ENCODE assay signal across 8 cellular contexts in genomic region chr3:15427981-15428380, GRCh38. TPM values are rescaled to one million over a fixed set of nuclear protein-coding genes. Genes with fewer than 3 reads are reported as not detected.
DNase-seq lines count a peak whose midpoint lies in the region; ATAC-seq and TF ChIP-seq lines count a peak whose summit lies in the region.

No MANE protein-coding gene starts in this region.

- peak overlapping the region; percentile 94 for H3K4me2 ChIP-seq in PC-3 (ENCODE audit: low read length)

- ATAC-seq in PC-3 (peak; percentile 11; the same call in 1 of the 2 replicates), GM21576 (IDR thresholded peaks at IDR 0.05; ENCODE audit: unreplicated experiment) (no peak), GM18870 (IDR thresholded peaks at IDR 0.05; ENCODE audit: unreplicated experiment) (no peak)
- ATAC-seq in natural killer cell treated with Interleukin-12 subunit alpha and Interleukin-12 subunit beta and Interleukin-15 and Interleukin-18, amount 100 ng/mL, for 72 hours: no peak

- BruUV-seq in PC-3 (replicated peaks; lab: Mats Ljungman, UMichigan): no TSS peak

- H3K27me3 ChIP-seq in PC-3 (ENCODE audit: low read length): no peaks in the 10 kb centered on the region

- H3K4me1 ChIP-seq in PC-3 (ENCODE audit: insufficient read depth, low read length): peaks cover 20% of the 10 kb centered on the region

- peaks cover 11% of the 10 kb centered on the region for H3K36me3 Mint-ChIP-seq in endothelial cell (ENCODE audit: low read depth, unreplicated experiment)
- H3K36me3 Mint-ChIP-seq in natural killer cell treated with Interleukin-12 subunit alpha and Interleukin-12 subunit beta and Interleukin-15 and Interleukin-18, amount 100 ng/mL, for 72 hours: peaks cover 37% of the 10 kb centered on the region

- H3K79me2 ChIP-seq in PC-3 (ENCODE audit: low read length): peaks cover 68% of the 10 kb centered on the region

- TF ChIP-seq CTCF in PC-3 (conservative IDR thresholded peaks at IDR 0.05; ENCODE audit: low read depth, low read length) (no peak), endothelial cell (IDR thresholded peaks at IDR 0.05; ENCODE audit: unreplicated experiment) (no peak)

- H3F3A ChIP-seq in PC-3 (ENCODE audit: low read length, unreplicated experiment): no peaks in the 10 kb centered on the region

- peak overlapping the region; percentile 100 for H3K4me3 Mint-ChIP-seq in endothelial cell (ENCODE audit: unreplicated experiment)
- peak overlapping the region; percentile 93 for H3K4me3 Mint-ChIP-seq in natural killer cell treated with Interleukin-12 subunit alpha and Interleukin-12 subunit beta and Interleukin-15 and Interleukin-18, amount 100 ng/mL, for 72 hours

- peak overlapping the region; percentile 100 for H3K4me3 ChIP-seq in PC-3 (ENCODE audit: low read length)

- no peaks in the 10 kb centered on the region for H3K9me2 ChIP-seq in PC-3 (replicated peaks; ENCODE audit: low read length)

- peak overlapping the region; percentile 98 for H3K27ac Mint-ChIP-seq in endothelial cell (ENCODE audit: unreplicated experiment)
- H3K27ac Mint-ChIP-seq in natural killer cell treated with Interleukin-12 subunit alpha and Interleukin-12 subunit beta and Interleukin-15 and Interleukin-18, amount 100 ng/mL, for 72 hours: peak overlapping the region; percentile 98 to 99

- intact Hi-C loops in PC-3 (cut with micrococcal nuclease): loop anchor here (1.0 to 2.0 kb wide), 2 partner anchors 129 to 159 kb away; no protein-coding TSS in a partner anchor

- H2AFZ ChIP-seq in PC-3 (ENCODE audit: low read length): peak overlapping the region; percentile 99

- peaks cover 18% of the 10 kb centered on the region; the same call in 1 of the 2 replicates for H3K36me3 ChIP-seq in PC-3 (ENCODE audit: low read depth, low read length)

- H4K20me1 ChIP-seq in PC-3 (ENCODE audit: low read length): peaks cover 12% of the 10 kb centered on the region

- no peaks in the 10 kb centered on the region for H3K9me3 Mint-ChIP-seq in endothelial cell (ENCODE audit: unreplicated experiment)
- no peaks in the 10 kb centered on the region for H3K9me3 Mint-ChIP-seq in natural killer cell treated with Interleukin-12 subunit alpha and Interleukin-12 subunit beta and Interleukin-15 and Interleukin-18, amount 100 ng/mL, for 72 hours

- CTCF ChIA-PET in PC-3 (lab: Charles Lee): no interaction called here

- POLR2A ChIA-PET in PC-3 (lab: Charles Lee; ENCODE audit: unreplicated experiment): no interaction called here

- peaks cover 23% of the 10 kb centered on the region for H3K4me1 Mint-ChIP-seq in endothelial cell (ENCODE audit: unreplicated experiment)
- H3K4me1 Mint-ChIP-seq in natural killer cell treated with Interleukin-12 subunit alpha and Interleukin-12 subunit beta and Interleukin-15 and Interleukin-18, amount 100 ng/mL, for 72 hours (ENCODE audit: low read depth in 2 of 2): peaks cover 42 to 52% of the 10 kb centered on the region in 2 donors

- peak overlapping the region; percentile 54; the same call in 1 of the 2 replicates for H3K27ac ChIP-seq in PC-3 (ENCODE audit: low read length)

- no peaks in the 10 kb centered on the region for H3K9me3 ChIP-seq in PC-3 (ENCODE audit: low read length)

- H3K9ac ChIP-seq in PC-3 (ENCODE audit: low read length): peak overlapping the region; percentile 96

- DNase-seq in CD1c-positive myeloid dendritic cell (ENCODE audit: extremely low spot score): peak; percentile 22
- DNase-seq in PC-3: no peak
- no peak for DNase-seq in endothelial cell (ENCODE audit: low spot score)
- DNase-seq in natural killer cell treated with Interleukin-12 subunit alpha and Interleukin-12 subunit beta and Interleukin-15 and Interleukin-18, amount 100 ng/mL, for 72 hours (ENCODE audit: low spot score): no peak
- DNase-seq in anterior cingulate cortex (lab: John Stamatoyannopoulos, UW): no peak
- DNase-seq in RPMI8226: no peak

- H3K27me3 Mint-ChIP-seq in endothelial cell (ENCODE audit: unreplicated experiment): peaks cover 5% of the 10 kb centered on the region
- H3K27me3 Mint-ChIP-seq in natural killer cell treated with Interleukin-12 subunit alpha and Interleukin-12 subunit beta and Interleukin-15 and Interleukin-18, amount 100 ng/mL, for 72 hours: no peaks in the 10 kb centered on the region

RNA-seq across cellular contexts. Expression of gene EAF1, which starts 0.6 kb away (rescaled TPM):
- total RNA-seq in PC-3 (2014; rRNA removed) (28.6 and 35.3 TPM in 2 replicates), endothelial cell (ENCODE audit: unreplicated experiment) (23.9 TPM)
- total RNA-seq in natural killer cell treated with Interleukin-12 subunit alpha and Interleukin-12 subunit beta and Interleukin-15 and Interleukin-18, amount 100 ng/mL, for 72 hours: 10 to 100 TPM; 41.8 to 74.3 TPM

RNA-seq across cellular contexts. Expression of gene METTL6, which starts 0.6 kb away (rescaled TPM):
- total RNA-seq in PC-3 (2014; rRNA removed) (22.4 and 27.5 TPM in 2 replicates), endothelial cell (ENCODE audit: unreplicated experiment) (16.0 TPM)
- 10 to 100 TPM; 17.6 to 22.8 TPM for total RNA-seq in natural killer cell treated with Interleukin-12 subunit alpha and Interleukin-12 subunit beta and Interleukin-15 and Interleukin-18, amount 100 ng/mL, for 72 hours
